Comparison of ENCODE assay signal across 9 cellular contexts in genomic region chr2:88212251-88212790, GRCh38. TPM values are rescaled to one million over a fixed set of nuclear protein-coding genes. Genes with fewer than 3 reads are reported as not detected.
DNase-seq lines count a peak whose midpoint lies in the region; ATAC-seq, FAIRE-seq and TF ChIP-seq lines count a peak whose summit lies in the region.
"Had no signal": no experiment of that assay in that cellular context is flagged by ENCODE, and none has a peak within 500 bp of the region (broad histone marks: within the 10 kb centered on the region; RNA-seq: fewer than 3 reads in every experiment).

No MANE protein-coding gene starts in this region.

- no peaks in the 10 kb centered on the region for H3K9me3 Mint-ChIP-seq in endothelial cell (ENCODE audit: unreplicated experiment)
- H3K9me3 Mint-ChIP-seq: T-helper 1 cell treated with Interleukin-12 subunit alpha and Interleukin-12 subunit beta and Interleukin-4 antibody, amounts not matched to agents 30 μg/mL and 1 μg/mL, for 36 hours had no signal

- H3K4me2 ChIP-seq in GM12878 (ENCODE audit: control insufficient read depth, insufficient read depth) (no peak overlapping the region), mesendoderm (ENCODE audit: low read length) (no peak overlapping the region)

- H3K36me3 ChIP-seq in GM12878 (ENCODE audit: control insufficient read depth in 2 of 2, insufficient read depth in 2 of 2, low read length in 1 of 2) (no peaks in the 10 kb centered on the region), mesendoderm (ENCODE audit: control insufficient read depth, insufficient read depth, low read length) (no peaks in the 10 kb centered on the region)

- H3K4me3 Mint-ChIP-seq in endothelial cell (ENCODE audit: unreplicated experiment): no peak overlapping the region
- H3K4me3 Mint-ChIP-seq: T-helper 1 cell treated with Interleukin-12 subunit alpha and Interleukin-12 subunit beta and Interleukin-4 antibody, amounts not matched to agents 30 μg/mL and 1 μg/mL, for 36 hours had no signal

- no peak overlapping the region for H4K5ac ChIP-seq in mesendoderm (ENCODE audit: low read length)

- peaks cover 3% of the 10 kb centered on the region for H3K4me1 Mint-ChIP-seq in endothelial cell (ENCODE audit: unreplicated experiment)

- FAIRE-seq in GM12878 (lab: Jason Lieb, UNC): no peak

- H3K27ac Mint-ChIP-seq in endothelial cell (ENCODE audit: unreplicated experiment): no peak overlapping the region
- H3K27ac Mint-ChIP-seq: T-helper 1 cell treated with Interleukin-12 subunit alpha and Interleukin-12 subunit beta and Interleukin-4 antibody, amounts not matched to agents 30 μg/mL and 1 μg/mL, for 36 hours had no signal

- BruUV-seq in GM12878 (replicated peaks; lab: Mats Ljungman, UMichigan): no TSS peak

- TF ChIP-seq CTCF in GM12878 (IDR thresholded peaks at IDR 0.05 in 2 of 3, conservative IDR thresholded peaks at IDR 0.05 in 1 of 3; ENCODE audit: control insufficient read depth in 2 of 3, extremely low read depth in 1 of 3, insufficient read depth in 1 of 3, low read depth in 3 of 3, low read length in 3 of 3) (peak; percentile 21 to 42 (median 33); a peak in 4 of 6 replicates), endothelial cell (IDR thresholded peaks at IDR 0.05; ENCODE audit: unreplicated experiment) (no peak)

- H3K4me1 ChIP-seq in GM12878 (ENCODE audit: control insufficient read depth, insufficient read depth, low read length) (no peaks in the 10 kb centered on the region), mesendoderm (ENCODE audit: control insufficient read depth, low read depth, low read length) (peaks cover 2% of the 10 kb centered on the region)

- H3K4ac ChIP-seq in mesendoderm (ENCODE audit: low read depth, low read length): no peak overlapping the region

- H3K27me3 ChIP-seq in GM12878 (replicated peaks in 1 of 2; ENCODE audit: control insufficient read depth in 2 of 2, insufficient read depth in 2 of 2, low read length in 1 of 2) (no peaks in the 10 kb centered on the region), mesendoderm (ENCODE audit: insufficient read depth, low read length, poor library complexity) (no peaks in the 10 kb centered on the region)

- POLR2A ChIA-PET in GM12878 (lab: Charles Lee): no interaction called here

- TF ChIP-seq EP300 in Ishikawa (IDR thresholded peaks at IDR 0.05; ENCODE audit: borderline replicate concordance): no peak
- no peak for TF ChIP-seq EP300 in GM12878 (IDR thresholded peaks at IDR 0.05; ENCODE audit: borderline replicate concordance in 1 of 2, control insufficient read depth in 1 of 2, low read depth in 2 of 2, low read length in 2 of 2)

- no peak overlapping the region for H2AK5ac ChIP-seq in mesendoderm (ENCODE audit: low read length)

- H3K36me3 Mint-ChIP-seq in endothelial cell (ENCODE audit: low read depth, unreplicated experiment): no peaks in the 10 kb centered on the region

- peak overlapping the region; percentile 18 for H2BK120ac ChIP-seq in mesendoderm (ENCODE audit: low read depth, low read length)

- H3K79me2 ChIP-seq in GM12878 (ENCODE audit: control insufficient read depth, insufficient read depth, low read length) (no peaks in the 10 kb centered on the region), mesendoderm (ENCODE audit: control insufficient read depth, insufficient read depth, low read length) (no peaks in the 10 kb centered on the region)

- CTCF ChIA-PET in GM12878 (lab: Yijun Ruan, JAX): interaction anchor here (0.8 kb wide), 1 partner anchor 151 kb away, joined by 4 read pairs; no protein-coding TSS in a partner anchor

- H3K27ac ChIP-seq in GM12878 (ENCODE audit: control insufficient read depth, insufficient read depth): no peak overlapping the region
- no peak overlapping the region for H3K27ac ChIP-seq in mesendoderm (ENCODE audit: low read depth, low read length)

- no peaks in the 10 kb centered on the region for H4K20me1 ChIP-seq in GM12878 (ENCODE audit: control insufficient read depth, insufficient read depth)

- H2BK5ac ChIP-seq in mesendoderm (ENCODE audit: low read length): no peak overlapping the region

- H3K4me3 ChIP-seq in GM12878 (no peak overlapping the region), mesendoderm (ENCODE audit: low read length) (no peak overlapping the region)

- H2AFZ ChIP-seq in GM12878 (ENCODE audit: control insufficient read depth, low read depth, low read length): no peak overlapping the region

- H2BK15ac ChIP-seq in mesendoderm (replicated peaks; ENCODE audit: low read depth): no peak overlapping the region

- no peak overlapping the region for H3K23ac ChIP-seq in mesendoderm (ENCODE audit: low read length)

- H3K9me3 ChIP-seq in GM12878 (replicated peaks; ENCODE audit: control insufficient read depth, insufficient read depth, low read length): no peaks in the 10 kb centered on the region

- SMC1A ChIA-PET in GM12878 (lab: Charles Lee; ENCODE audit: uncharacterized antibody, unreplicated experiment): interaction anchor here (1.6 to 2.4 kb wide), 2 partner anchors 20 to 27 kb away, joined by 5 to 11 read pairs; no protein-coding TSS in a partner anchor

- ATAC-seq in GM12878: peak; percentile 75

- H4K8ac ChIP-seq in mesendoderm (ENCODE audit: low read depth, low read length): no peak overlapping the region

- no peak for TF ChIP-seq POLR2A in GM12878 (IDR thresholded peaks at IDR 0.05; ENCODE audit: low read depth, low read length)

- H3K9ac ChIP-seq in GM12878 (ENCODE audit: control insufficient read depth, insufficient read depth, low read length): no peak overlapping the region
- no peak overlapping the region for H3K9ac ChIP-seq in mesendoderm (ENCODE audit: low read length)

- DNase-seq in EH (ENCODE audit: low read depth) (peak; percentile 21), GM12878 (ENCODE audit: low read depth, low spot score) (no peak), mesendoderm (peak; percentile 87), endothelial cell (ENCODE audit: low spot score) (no peak), NCI-H2227 (lab: John Stamatoyannopoulos, UW; ENCODE audit: unreplicated experiment) (no peak)
- no peak for DNase-seq in effector CD4-positive, alpha-beta T cell
- DNase-seq in NK-92 treated with Interleukin-12 subunit alpha and Interleukin-12 subunit beta, amount 100 ng/mL, for 24 hours (lab: John Stamatoyannopoulos, UW): no peak

- no peaks in the 10 kb centered on the region for H3K79me1 ChIP-seq in mesendoderm (ENCODE audit: low read length)

- TF ChIP-seq RAD21 in Ishikawa (IDR thresholded peaks at IDR 0.05; ENCODE audit: low read depth): peak; percentile 37
- TF ChIP-seq RAD21 in GM12878 (IDR thresholded peaks at IDR 0.05; ENCODE audit: insufficient read depth, low read depth, low read length): no peak

- intact Hi-C loops in GM12878 (cut with micrococcal nuclease; ENCODE audit: unreplicated experiment): no loop called here

- RAD21 ChIA-PET in GM12878 (lab: Charles Lee; ENCODE audit: unreplicated experiment): no interaction called here

- peaks cover 6% of the 10 kb centered on the region for H3K27me3 Mint-ChIP-seq in endothelial cell (ENCODE audit: unreplicated experiment)

- in situ Hi-C loops in GM12878 (cut with MboI): no loop called here

- peak overlapping the region; percentile 62 for H3K56ac ChIP-seq in mesendoderm (ENCODE audit: low read length)

- 33% methylated on average over 9 of the region's 9 CpGs for WGBS in GM12878 (ENCODE audit: insufficient coverage, insufficient replicate concordance, low lambda C conversion rate, missing lambda C conversion rate)
- WGBS in mesendoderm (ENCODE audit: extremely low coverage, insufficient coverage, low lambda C conversion rate): no CpG with 5 or more reads among the region's 9 CpGs

- no peak overlapping the region for H3K18ac ChIP-seq in mesendoderm (ENCODE audit: low read length)

TF ChIP-seq in Ishikawa, 13 proteins besides CTCF, POLR2A, EP300 and RAD21:
- TF ChIP-seq TEAD4 (IDR thresholded peaks at IDR 0.05) (peak; percentile 60), NFIC (IDR thresholded peaks at IDR 0.05) (no peak)
TF ChIP-seq in Ishikawa: peak in this region for 1.

TF ChIP-seq in GM12878, 131 proteins besides CTCF, POLR2A, EP300 and RAD21 (continues in another document):
- TF ChIP-seq FOS (IDR thresholded peaks at IDR 0.05; ENCODE audit: borderline replicate concordance, extremely low read depth, insufficient read length) (no peak), SREBF2 (IDR thresholded peaks at IDR 0.05; ENCODE audit: low read length) (no peak), IRF4 (IDR thresholded peaks at IDR 0.05; ENCODE audit: low read depth, low read length) (no peak), ETV6 (conservative IDR thresholded peaks at IDR 0.05 in 1 of 2, IDR thresholded peaks at IDR 0.05 in 1 of 2; ENCODE audit: borderline replicate concordance in 1 of 2, low read depth in 1 of 2) (no peak), ATF3 (IDR thresholded peaks at IDR 0.05; ENCODE audit: borderline replicate concordance, extremely low read depth, low read depth, low read length) (no peak), KAT2A (conservative IDR thresholded peaks at IDR 0.05; ENCODE audit: control insufficient read depth, low read depth, low read length) (no peak), KLF5 (IDR thresholded peaks at IDR 0.05; ENCODE audit: partially characterized antibody) (no peak), MAX (IDR thresholded peaks at IDR 0.05; ENCODE audit: low read depth, low read length) (no peak)

RNA-seq across cellular contexts. Expression of gene THNSL2, which starts 42.2 kb away (rescaled TPM):
- not detected in 2 replicates for total RNA-seq in GM12878 (2013; cell fraction: nucleolus; rRNA removed)
- total RNA-seq in GM12878 (2014; rRNA removed) (not detected in 2 replicates), GM12878 (2014; rRNA removed; fragmentation: Illumina TruSeq; extraction: Trizol) (not detected in 2 replicates), GM12878 (2021) (0.28 TPM in 1 of 2 replicates, not detected in the other), endothelial cell (ENCODE audit: unreplicated experiment) (12.3 TPM)
- 0.29 TPM for polyA plus RNA-seq in GM12878 (2011; ENCODE audit: low read depth)
- polyA plus RNA-seq in GM12878 (2011; rRNA removed) (not detected in 2 replicates), GM12878 (2014; fragmentation: Illumina TruSeq; extraction: Trizol) (not detected in 2 replicates), GM12878 (2014; fragmentation: Nextera tagmentation; extraction: Ambion mirVana) (not detected), GM12878 (2014; rRNA removed) (not detected in 2 replicates), GM12878 (2016; fragmentation: Nextera tagmentation; extraction: Ambion mirVana) (not detected)
- not detected in 2 replicates for polyA plus RNA-seq in GM12878 (2011; cell fraction: cytosol; rRNA removed)
- not detected in 2 replicates for polyA plus RNA-seq in GM12878 (2011; cell fraction: nucleus; rRNA removed)
- 0.32 and 0.39 TPM in 2 replicates for polyA plus RNA-seq in GM12878 (2012)
- not detected in 2 replicates for polyA minus RNA-seq in GM12878 (2011; rRNA and poly(A)+ RNA removed)
- polyA minus RNA-seq in GM12878 (2011; cell fraction: cytosol; rRNA and poly(A)+ RNA removed): not detected in 2 replicates
- polyA minus RNA-seq in GM12878 (2011; cell fraction: nucleus; rRNA and poly(A)+ RNA removed): not detected in 2 replicates
- 1.6 TPM for polyA plus RNA-seq in mesendoderm (2013, experiment 1 of 2)
- 1.5 TPM for polyA plus RNA-seq in mesendoderm (2013, experiment 2 of 2)

Comparison
In these comparisons a context has a peak if more than half of its experiments do, and no peak if none do; other contexts are left out.
1. DNase-seq: peak in EH (single experiment) and mesendoderm (single experiment); none in GM12878 (single experiment), endothelial cell (single experiment), effector CD4-positive, alpha-beta T cell (single experiment), NK-92 treated with Interleukin-12 subunit alpha and Interleukin-12 subunit beta, amount 100 ng/mL, for 24 hours (single experiment) and NCI-H2227 (single experiment).
2. RNA of gene THNSL2, which starts 42.2 kb away (total RNA-seq): 12.3 TPM in endothelial cell (single experiment); 0.28 TPM in GM12878; every median in the first group is over 10 times any median in the second.